In genomic region chr7:141598408-141598807, GRCh38 we compare ENCODE assay signal across 20 cellular contexts. TPM values are rescaled to one million over a fixed set of nuclear protein-coding genes. Genes with fewer than 3 reads are reported as not detected.
DNase-seq lines count a peak whose midpoint lies in the region; ATAC-seq, FAIRE-seq and TF ChIP-seq lines count a peak whose summit lies in the region.
"Had no signal": no experiment of that assay in that cellular context is flagged by ENCODE, and none has a peak within 500 bp of the region (broad histone marks: within the 10 kb centered on the region; RNA-seq: fewer than 3 reads in every experiment).

No MANE protein-coding gene starts in this region.

- no peaks in the 10 kb centered on the region for H3F3A ChIP-seq in GM23338 (replicated peaks; ENCODE audit: low read depth)

- in situ Hi-C loops in HepG2 (cut with HindIII; ENCODE audit: extremely low pct_ligation_motif_present, low pct_unique_long_range_greater_than_20kb) (no loop called here), K562 (cut with MboI) (no loop called here)

- no peaks in the 10 kb centered on the region for H3K27me3 Mint-ChIP-seq in GM23338 (ENCODE audit: insufficient read depth, low read depth, poor library complexity)
- H3K27me3 Mint-ChIP-seq in T-helper 17 cell, result no peaks in the 10 kb centered on the region
- H3K27me3 Mint-ChIP-seq: CD4-positive, alpha-beta memory T cell had no signal

- TF ChIP-seq CTCF in HepG2 (CRISPR knock-in tag; IDR thresholded peaks at IDR 0.05) (no peak), right lobe of liver (IDR thresholded peaks at IDR 0.05) (no peak), GM23338 (conservative IDR thresholded peaks at IDR 0.05; ENCODE audit: low read depth in 2 of 2) (no peak), K562 (IDR thresholded peaks at IDR 0.05 in 2 of 3, conservative IDR thresholded peaks at IDR 0.05 in 1 of 3; ENCODE audit: insufficient read depth in 2 of 3, low read depth in 1 of 3, low read length in 3 of 3) (no peak)

- TF ChIP-seq RAD21 in HepG2 (CRISPR knock-in tag; IDR thresholded peaks at IDR 0.05), result no peak
- no peak for TF ChIP-seq RAD21 in K562 (CRISPR knock-in tag; conservative IDR thresholded peaks at IDR 0.05 in 1 of 2, IDR thresholded peaks at IDR 0.05 in 1 of 2)

- H3K27ac ChIP-seq in HepG2 (ENCODE audit: extremely low read length, insufficient read depth, low read length), result no peak overlapping the region
- H3K27ac ChIP-seq in right lobe of liver, result no peak overlapping the region
- H3K27ac ChIP-seq in GM23338 (ENCODE audit: low read depth), result 0 out of 2 replicates have a peak overlapping the region, but pooled peaks have one; percentile 0
- no peak overlapping the region for H3K27ac ChIP-seq in K562 (ENCODE audit: extremely low read depth, low read depth, low read length)

- peaks cover 29% of the 10 kb centered on the region; the same call in 2 of the 3 replicates for H3K36me3 Mint-ChIP-seq in GM23338 (ENCODE audit: low read depth)
- H3K36me3 Mint-ChIP-seq in T-helper 17 cell (ENCODE audit: low read depth), result peaks cover 12% of the 10 kb centered on the region

- CTCF ChIA-PET in HepG2 (lab: Yijun Ruan, JAX; ENCODE audit: low intra/inter-chr PET ratio, low total read pairs), result no interaction called here
- CTCF ChIA-PET in K562 (lab: Yijun Ruan, JAX; ENCODE audit: low intra/inter-chr PET ratio), result no interaction called here

- TF ChIP-seq POLR2A in HepG2 (IDR thresholded peaks at IDR 0.05; ENCODE audit: insufficient read depth in 1 of 2, low read depth in 2 of 2, low read length in 2 of 2) (no peak), right lobe of liver (IDR thresholded peaks at IDR 0.05) (no peak), K562 (conservative IDR thresholded peaks at IDR 0.05) (no peak)

- no peak for FAIRE-seq in HepG2 (lab: Jason Lieb, UNC)
- no peak for FAIRE-seq in K562 (lab: Jason Lieb, UNC)
- FAIRE-seq: G401.6, GM12892, H1 had no signal

- BruUV-seq in HepG2 (replicated peaks; lab: Mats Ljungman, UMichigan), result no TSS peak
- BruUV-seq in K562 (replicated peaks; lab: Mats Ljungman, UMichigan), result no TSS peak

- H3K4me3 ChIP-seq in HepG2 (replicated peaks in 1 of 3; ENCODE audit: insufficient read depth in 1 of 3, low read depth in 2 of 3, low read length in 3 of 3) (no peak overlapping the region), right lobe of liver (no peak overlapping the region), GM23338 (no peak overlapping the region), K562 (no peak overlapping the region)

- H3K79me2 ChIP-seq in HepG2 (ENCODE audit: insufficient read depth, low read length) (no peaks in the 10 kb centered on the region), GM23338 (replicated peaks; ENCODE audit: insufficient read depth) (no peaks in the 10 kb centered on the region), K562 (ENCODE audit: control insufficient read depth, insufficient read depth, low read length) (no peaks in the 10 kb centered on the region)

- H3K4me3 Mint-ChIP-seq in GM23338 (no peak overlapping the region), T-helper 17 cell (no peak overlapping the region)
- H3K4me3 Mint-ChIP-seq: CD4-positive, alpha-beta memory T cell had no signal

- H3K27ac Mint-ChIP-seq in GM23338, result peak overlapping the region; percentile 26; the same call in 1 of the 2 replicates
- H3K27ac Mint-ChIP-seq in T-helper 17 cell, result peak overlapping the region; percentile 39
- H3K27ac Mint-ChIP-seq: CD4-positive, alpha-beta memory T cell had no signal

- peaks cover 13% of the 10 kb centered on the region; the same call in 2 of the 3 replicates for H3K4me1 Mint-ChIP-seq in GM23338
- peaks cover 7% of the 10 kb centered on the region for H3K4me1 Mint-ChIP-seq in T-helper 17 cell

- H3K36me3 ChIP-seq in HepG2 (replicated peaks in 1 of 2; ENCODE audit: control insufficient read depth in 1 of 2, insufficient read depth in 2 of 2, low read length in 2 of 2), result peaks cover 3 to 8% of the 10 kb centered on the region in 2 experiments
- no peaks in the 10 kb centered on the region for H3K36me3 ChIP-seq in right lobe of liver
- peaks cover 6% of the 10 kb centered on the region for H3K36me3 ChIP-seq in GM23338 (ENCODE audit: insufficient read depth)
- H3K36me3 ChIP-seq in K562 (ENCODE audit: control insufficient read depth, insufficient read depth, low read length), result peaks cover 50% of the 10 kb centered on the region; the same call in 2 of the 3 replicates

- H3K9me1 ChIP-seq in K562 (ENCODE audit: control insufficient read depth, insufficient read depth, low read length), result no peaks in the 10 kb centered on the region

- no peaks in the 10 kb centered on the region for H3K9me2 ChIP-seq in GM23338 (ENCODE audit: insufficient read depth)

- H3K4me2 ChIP-seq in HepG2 (ENCODE audit: low read depth, low read length), result no peak overlapping the region
- H3K4me2 ChIP-seq in GM23338, result no peak overlapping the region
- no peak overlapping the region for H3K4me2 ChIP-seq in K562 (ENCODE audit: insufficient read depth, low read length)

- H3K9me3 Mint-ChIP-seq in GM23338, result no peaks in the 10 kb centered on the region; the same call in 2 of the 3 replicates

- no peaks in the 10 kb centered on the region for H3K9me3 ChIP-seq in HepG2 (ENCODE audit: low read length)
- no peaks in the 10 kb centered on the region for H3K9me3 ChIP-seq in right lobe of liver
- H3K9me3 ChIP-seq in T-helper 17 cell (ENCODE audit: control insufficient read depth, low read length, poor library complexity, severe bottlenecking), result no peaks in the 10 kb centered on the region
- H3K9me3 ChIP-seq in K562 (replicated peaks; ENCODE audit: control insufficient read depth, insufficient read depth, low read depth, low read length), result no peaks in the 10 kb centered on the region

- no peaks in the 10 kb centered on the region for H3K27me3 ChIP-seq in HepG2 (ENCODE audit: control insufficient read depth in 1 of 2, insufficient read depth in 2 of 2, low read length in 2 of 2)
- no peaks in the 10 kb centered on the region for H3K27me3 ChIP-seq in right lobe of liver
- no peaks in the 10 kb centered on the region for H3K27me3 ChIP-seq in GM23338 (ENCODE audit: insufficient read depth)
- H3K27me3 ChIP-seq in K562 (ENCODE audit: control insufficient read depth in 2 of 2, insufficient read depth in 2 of 2, low read length in 2 of 2), result no peaks in the 10 kb centered on the region

- DNase-seq in HepG2 (ENCODE audit: low spot score) (no peak), right lobe of liver (no peak), GM23338 (ENCODE audit: low spot score) (no peak), T-helper 17 cell (no peak), K562 (ENCODE audit: extremely low read depth in 1 of 4, low spot score in 3 of 4) (no peak), OCI-M1 (lab: John Stamatoyannopoulos, UW) (no peak), cerebellum (ENCODE audit: low spot score) (no peak), NCI-H2107 treated with DMSO at 0.1 percent for 48 hours (lab: John Stamatoyannopoulos, UW; ENCODE audit: unreplicated experiment) (no peak)
- DNase-seq: 8988T; C1 segment of cervical spinal cord; Calu3; CD4-positive, alpha-beta memory T cell; COR-L47; DMS53; DND-41; H7; HCEC 1CT had no signal

- TF ChIP-seq EP300 in HepG2 (IDR thresholded peaks at IDR 0.05; ENCODE audit: low read depth in 2 of 2, low read length in 2 of 2) (no peak), HepG2 (CRISPR knock-in tag; IDR thresholded peaks at IDR 0.05; ENCODE audit: borderline replicate concordance) (no peak), K562 (IDR thresholded peaks at IDR 0.05; ENCODE audit: low read length) (no peak)

- H2AFZ ChIP-seq in HepG2 (ENCODE audit: low read length) (no peak overlapping the region), GM23338 (no peak overlapping the region), K562 (ENCODE audit: low read depth, low read length) (no peak overlapping the region)

- POLR2A ChIA-PET in HepG2 (lab: Yijun Ruan, JAX), result no interaction called here
- POLR2A ChIA-PET in K562 (lab: Yijun Ruan, JAX), result interaction anchor here (1.0 kb wide), 1 partner anchor 11 kb away, joined by 3 read pairs; no protein-coding TSS in a partner anchor

- 0 out of 2 replicates have a peak, but pooled peaks cover 6% of the 10 kb centered on the region for H3K4me1 ChIP-seq in HepG2 (ENCODE audit: insufficient read depth, low read length)
- H3K4me1 ChIP-seq in right lobe of liver, result peaks cover 0 to 14% (median 1%) of the 10 kb centered on the region in 4 donors
- 0 out of 2 replicates have a peak, but pooled peaks cover 6% of the 10 kb centered on the region for H3K4me1 ChIP-seq in GM23338 (ENCODE audit: insufficient read depth)
- H3K4me1 ChIP-seq in K562 (replicated peaks in 1 of 2; ENCODE audit: control insufficient read depth in 2 of 2, insufficient read depth in 2 of 2, low read length in 2 of 2), result no peaks in the 10 kb centered on the region; a peak in 2 of 5 replicates

- no peak overlapping the region for H3K9ac ChIP-seq in HepG2 (ENCODE audit: insufficient read depth, low read depth, low read length)
- H3K9ac ChIP-seq in K562 (ENCODE audit: insufficient read depth in 1 of 2, low read depth in 2 of 2, low read length in 2 of 2), result no peak overlapping the region

- intact Hi-C loops in HepG2 (cut with micrococcal nuclease; ENCODE audit: unreplicated experiment) (no loop called here), right lobe of liver (cut with DNase I) (no loop called here), K562 (cut with micrococcal nuclease) (no loop called here)

- WGBS in HepG2 (ENCODE audit: low lambda C conversion rate), result 96% methylated on average over 2 of the region's 2 CpGs
- WGBS in right lobe of liver (ENCODE audit: insufficient coverage, low coverage, low lambda C conversion rate, missing lambda C conversion rate), result 96% methylated on average over 2 of the region's 2 CpGs
- WGBS in K562 (ENCODE audit: insufficient coverage, low coverage, missing lambda C conversion rate), result 82% methylated on average over 2 of the region's 2 CpGs

- ATAC-seq in HepG2 (no peak), right lobe of liver (no peak), GM23338 (no peak), T-helper 17 cell (no peak), K562 (no peak)

- H4K20me1 ChIP-seq in HepG2 (ENCODE audit: insufficient read depth, low read length) (no peaks in the 10 kb centered on the region), GM23338 (replicated peaks; ENCODE audit: insufficient read depth) (no peaks in the 10 kb centered on the region), K562 (replicated peaks; ENCODE audit: control insufficient read depth, insufficient read depth, low read length) (no peaks in the 10 kb centered on the region)

RNA-seq across cellular contexts. Expression of gene AGK, which starts 47.2 kb away (rescaled TPM):
- total RNA-seq in HepG2 (2016; rRNA removed; fragmentation: Illumina TruSeq; extraction: Trizol) (30.1 and 35.7 TPM in 2 replicates), right lobe of liver (10 to 100 TPM in 5 of 6 experiments, 1 to 10 TPM in 1; 9.3 to 19.2 (median 12.0) TPM), T-helper 17 cell (10 to 100 TPM; 25.9 to 27.4 TPM), K562 (2014; rRNA removed) (64.0 and 81.9 TPM in 2 replicates), K562 (2014; rRNA removed; fragmentation: Illumina TruSeq; extraction: Trizol) (77.2 and 80.7 TPM in 2 replicates), K562 (2015; rRNA removed; fragmentation: Illumina TruSeq; extraction: Trizol) (64.4 and 71.8 TPM in 2 replicates), K562 (2021) (61.3 and 62.6 TPM in 2 replicates), cerebellum (51.6 TPM)
- total RNA-seq in HepG2 (2016; cell fraction: cytosol; rRNA removed; fragmentation: Illumina TruSeq; extraction: Trizol; ENCODE audit: low read depth), result 8.3 and 10.1 TPM in 2 replicates
- total RNA-seq in HepG2 (2016; cell fraction: insoluble cytoplasmic fraction; rRNA removed; fragmentation: Illumina TruSeq; extraction: Trizol), result 29.0 and 32.8 TPM in 2 replicates
- total RNA-seq in HepG2 (2016; cell fraction: membrane; rRNA removed; fragmentation: Illumina TruSeq; extraction: Trizol), result 8.3 and 8.7 TPM in 2 replicates
- 36.4 and 41.9 TPM in 2 replicates for total RNA-seq in HepG2 (2016; cell fraction: nucleus; rRNA removed; fragmentation: Illumina TruSeq; extraction: Trizol)
- polyA plus RNA-seq in HepG2 (2011; rRNA removed) (20.9 and 23.7 TPM in 2 replicates), GM23338 (2016; fragmentation: Nextera tagmentation; extraction: Ambion mirVana) (19.1 and 21.9 TPM in 2 replicates), K562 (2011; rRNA removed) (113 and 128 TPM in 2 replicates), K562 (2014; fragmentation: Illumina TruSeq; extraction: Trizol) (81.1 and 89.0 TPM in 2 replicates), K562 (2014; fragmentation: Nextera tagmentation; extraction: Ambion mirVana) (100 to 1,000 TPM in 1 of 2 experiments, 10 to 100 TPM in 1; 50.7 to 102 TPM), K562 (2014; rRNA removed) (71.0 and 79.8 TPM in 2 replicates)
- 18.7 and 21.4 TPM in 2 replicates for polyA plus RNA-seq in HepG2 (2011; cell fraction: cytosol; rRNA removed)
- 21.5 and 24.3 TPM in 2 replicates for polyA plus RNA-seq in HepG2 (2011; cell fraction: nucleus; rRNA removed)
- polyA plus RNA-seq in HepG2 (2012), result 12.5 and 14.3 TPM in 2 replicates
- polyA plus RNA-seq in HepG2 (2016; cell fraction: cytosol; fragmentation: Illumina TruSeq; extraction: Trizol; ENCODE audit: low read depth), result 1.9 and 2.6 TPM in 2 replicates
- 31.6 and 32.2 TPM in 2 replicates for polyA plus RNA-seq in HepG2 (2016; cell fraction: insoluble cytoplasmic fraction; fragmentation: Illumina TruSeq; extraction: Trizol; ENCODE audit: low read depth)
- 3.6 and 4.4 TPM in 2 replicates for polyA plus RNA-seq in HepG2 (2016; cell fraction: membrane; fragmentation: Illumina TruSeq; extraction: Trizol; ENCODE audit: low read depth)
- 33.3 and 39.0 TPM in 2 replicates for polyA plus RNA-seq in HepG2 (2016; cell fraction: nucleus; fragmentation: Illumina TruSeq; extraction: Trizol; ENCODE audit: insufficient read depth, low read depth)
- 18.0 and 21.0 TPM in 2 replicates for polyA minus RNA-seq in HepG2 (2011; rRNA and poly(A)+ RNA removed; ENCODE audit: low replicate concordance)
- polyA minus RNA-seq in HepG2 (2011; cell fraction: cytosol; rRNA and poly(A)+ RNA removed), result 10.2 and 13.3 TPM in 2 replicates
- polyA minus RNA-seq in HepG2 (2011; cell fraction: nucleus; rRNA and poly(A)+ RNA removed), result 68.8 and 69.6 TPM in 2 replicates
- 36.6 and 37.9 TPM in 2 replicates for total RNA-seq in GM23338 (2014; rRNA removed; shearing (Covaris generic))
- total RNA-seq in K562 (2011; cell fraction: chromatin; rRNA removed; ENCODE audit: low replicate concordance), result 132 and 175 TPM in 2 replicates
- 71.4 and 98.6 TPM in 2 replicates for total RNA-seq in K562 (2011; cell fraction: nucleolus; rRNA removed)
- total RNA-seq in K562 (2011; cell fraction: nucleoplasm; rRNA removed), result 110 and 155 TPM in 2 replicates
- 56.2 and 89.6 TPM in 2 replicates for polyA plus RNA-seq in K562 (2011; cell fraction: cytosol; rRNA removed)
- 118 and 147 TPM in 2 replicates for polyA plus RNA-seq in K562 (2011; cell fraction: nucleus; rRNA removed)
- polyA plus RNA-seq in K562 (2012), result 38.3 and 38.8 TPM in 2 replicates
- 121 and 131 TPM in 2 replicates for polyA minus RNA-seq in K562 (2011; rRNA and poly(A)+ RNA removed)
- 23.8 and 34.1 TPM in 2 replicates for polyA minus RNA-seq in K562 (2011; cell fraction: cytosol; rRNA and poly(A)+ RNA removed)
- 93.0 and 109 TPM in 2 replicates for polyA minus RNA-seq in K562 (2011; cell fraction: nucleus; rRNA and poly(A)+ RNA removed)

Comparison
In these comparisons a context has a peak if more than half of its experiments do, and no peak if none do; other contexts are left out.
1. Of the 241 proteins assayed by ChIP-seq in both HepG2 and K562: peak only in HepG2: MAFF; only in K562: MAFG; in both: MAFK; in neither: 238.